Comparison of ENCODE assay signal across 2 cellular contexts in the genomic region with DNA sequence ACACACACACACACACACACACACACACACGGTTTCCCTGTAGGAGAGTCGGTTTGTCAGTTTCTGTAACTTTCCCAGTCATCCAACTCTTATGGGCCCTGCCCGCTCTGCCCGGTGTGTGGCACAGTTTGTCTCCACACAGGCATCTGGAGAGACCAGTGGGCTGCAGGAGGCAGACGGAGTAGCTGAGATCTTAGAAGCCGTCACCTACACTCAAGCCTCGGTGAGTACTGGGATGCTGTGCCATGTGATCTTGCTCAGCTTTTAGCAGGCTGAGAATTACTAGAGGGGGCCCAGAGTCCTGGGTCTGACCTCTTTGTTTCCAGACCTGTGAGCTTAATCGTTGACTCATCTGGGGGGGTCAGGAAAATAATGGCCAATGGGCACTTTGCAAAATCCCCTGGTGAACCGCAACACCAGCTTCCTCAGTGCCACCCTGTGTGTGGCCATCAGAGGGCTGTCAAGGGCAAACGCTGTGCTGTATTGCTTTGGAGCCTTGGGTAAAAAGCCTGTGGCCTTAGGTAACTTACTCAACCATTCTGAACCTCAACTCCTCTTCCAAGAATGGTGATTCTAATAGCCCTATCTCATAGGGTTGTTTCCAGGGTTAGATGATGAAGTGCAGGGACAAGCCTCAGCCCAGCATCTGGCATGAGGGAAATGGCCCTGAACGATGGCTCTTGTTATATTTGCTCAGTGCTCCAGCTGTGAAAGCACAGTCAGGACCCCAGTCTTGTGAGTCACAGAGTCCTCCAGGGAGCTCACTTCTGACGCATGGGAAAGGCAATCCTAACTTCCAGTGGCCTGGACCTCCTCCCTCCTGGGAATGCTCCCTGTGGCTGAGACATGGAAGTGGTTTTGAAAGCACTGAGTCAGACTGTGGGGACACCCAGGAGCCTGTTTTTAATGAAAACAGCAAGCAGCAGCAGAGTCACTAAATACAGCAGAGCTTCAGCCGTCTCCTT.
TF ChIP-seq lines count a peak whose summit lies in the region.

No MANE protein-coding gene starts in this region.

TF ChIP-seq in GM12878, 131 proteins besides CTCF, POLR2A, EP300 and RAD21 (continued from another document):
- TF ChIP-seq SKIL (IDR thresholded peaks at IDR 0.05; ENCODE audit: low read depth, poor library complexity, severe bottlenecking) (no peak), NFYA (IDR thresholded peaks at IDR 0.05; ENCODE audit: borderline replicate concordance, low read depth, low read length) (no peak), TCF7 (IDR thresholded peaks at IDR 0.05; ENCODE audit: borderline replicate concordance) (no peak), STAT1 (conservative IDR thresholded peaks at IDR 0.05) (no peak), HDGF (IDR thresholded peaks at IDR 0.05) (no peak), ATF2 (IDR thresholded peaks at IDR 0.05; ENCODE audit: low read length) (no peak)

TF ChIP-seq in liver, 16 proteins besides CTCF, POLR2A, EP300 and RAD21 (continued from another document):
- TF ChIP-seq, protein P1, sequence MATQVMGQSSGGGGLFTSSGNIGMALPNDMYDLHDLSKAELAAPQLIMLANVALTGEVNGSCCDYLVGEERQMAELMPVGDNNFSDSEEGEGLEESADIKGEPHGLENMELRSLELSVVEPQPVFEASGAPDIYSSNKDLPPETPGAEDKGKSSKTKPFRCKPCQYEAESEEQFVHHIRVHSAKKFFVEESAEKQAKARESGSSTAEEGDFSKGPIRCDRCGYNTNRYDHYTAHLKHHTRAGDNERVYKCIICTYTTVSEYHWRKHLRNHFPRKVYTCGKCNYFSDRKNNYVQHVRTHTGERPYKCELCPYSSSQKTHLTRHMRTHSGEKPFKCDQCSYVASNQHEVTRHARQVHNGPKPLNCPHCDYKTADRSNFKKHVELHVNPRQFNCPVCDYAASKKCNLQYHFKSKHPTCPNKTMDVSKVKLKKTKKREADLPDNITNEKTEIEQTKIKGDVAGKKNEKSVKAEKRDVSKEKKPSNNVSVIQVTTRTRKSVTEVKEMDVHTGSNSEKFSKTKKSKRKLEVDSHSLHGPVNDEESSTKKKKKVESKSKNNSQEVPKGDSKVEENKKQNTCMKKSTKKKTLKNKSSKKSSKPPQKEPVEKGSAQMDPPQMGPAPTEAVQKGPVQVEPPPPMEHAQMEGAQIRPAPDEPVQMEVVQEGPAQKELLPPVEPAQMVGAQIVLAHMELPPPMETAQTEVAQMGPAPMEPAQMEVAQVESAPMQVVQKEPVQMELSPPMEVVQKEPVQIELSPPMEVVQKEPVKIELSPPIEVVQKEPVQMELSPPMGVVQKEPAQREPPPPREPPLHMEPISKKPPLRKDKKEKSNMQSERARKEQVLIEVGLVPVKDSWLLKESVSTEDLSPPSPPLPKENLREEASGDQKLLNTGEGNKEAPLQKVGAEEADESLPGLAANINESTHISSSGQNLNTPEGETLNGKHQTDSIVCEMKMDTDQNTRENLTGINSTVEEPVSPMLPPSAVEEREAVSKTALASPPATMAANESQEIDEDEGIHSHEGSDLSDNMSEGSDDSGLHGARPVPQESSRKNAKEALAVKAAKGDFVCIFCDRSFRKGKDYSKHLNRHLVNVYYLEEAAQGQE (IDR thresholded peaks at IDR 0.05): no peak
- TF ChIP-seq TAF1 (conservative IDR thresholded peaks at IDR 0.05) (no peak), GABPA (IDR thresholded peaks at IDR 0.05 in 1 of 2, conservative IDR thresholded peaks at IDR 0.05 in 1 of 2) (no peak), JUND (IDR thresholded peaks at IDR 0.05) (peak in 1 of 2 donors; percentile 10), FOXA1 (IDR thresholded peaks at IDR 0.05) (no peak), NR2F2 (IDR thresholded peaks at IDR 0.05) (peak; percentile 36), RXRA (IDR thresholded peaks at IDR 0.05) (no peak), HNF4A (conservative IDR thresholded peaks at IDR 0.05) (no peak), ZBTB33 (IDR thresholded peaks at IDR 0.05) (no peak)
- TF ChIP-seq, protein P2, sequence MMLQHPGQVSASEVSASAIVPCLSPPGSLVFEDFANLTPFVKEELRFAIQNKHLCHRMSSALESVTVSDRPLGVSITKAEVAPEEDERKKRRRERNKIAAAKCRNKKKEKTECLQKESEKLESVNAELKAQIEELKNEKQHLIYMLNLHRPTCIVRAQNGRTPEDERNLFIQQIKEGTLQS (IDR thresholded peaks at IDR 0.05): no peak
